29 cellular contexts compared by ENCODE assay signal in genomic region chr10:102865620-102866019, GRCh38. TPM values are rescaled to one million over a fixed set of nuclear protein-coding genes. Genes with fewer than 3 reads are reported as not detected.
"Had no signal": no experiment of that assay in that cellular context is flagged by ENCODE, and none has a peak within 500 bp of the region (broad histone marks: within the 10 kb centered on the region; RNA-seq: fewer than 3 reads in every experiment).

No MANE protein-coding gene starts in this region.

- H3K9me3 Mint-ChIP-seq: immature natural killer cell; mesothelial cell of epicardium; natural killer cell treated with Interleukin-12 subunit alpha and Interleukin-12 subunit beta and Interleukin-15 and Interleukin-18, amount 100 ng/mL, for 72 hours; stimulated activated naive B cell treated with anti-CD40 and anti-IgM and Interleukin-4, amounts not matched to agents 10 μg/mL and 1 μg/mL and 100 μg/mL, for 72 hours had no signal

- H3K27me3 ChIP-seq: right atrium auricular region, right lobe of liver, testis, thyroid gland, transverse colon, upper lobe of left lung, vagina had no signal

- H3K9me3 ChIP-seq: left ventricle myocardium inferior, psoas muscle, right atrium auricular region, right lobe of liver, stomach, testis, thyroid gland, transverse colon, upper lobe of left lung, vagina had no signal

- H3K27ac Mint-ChIP-seq: immature natural killer cell; mesothelial cell of epicardium; naive B cell; natural killer cell treated with Interleukin-12 subunit alpha and Interleukin-12 subunit beta and Interleukin-15 and Interleukin-18, amount 100 ng/mL, for 72 hours; stimulated activated naive B cell treated with anti-CD40 and anti-IgM and Interleukin-4, amounts not matched to agents 10 μg/mL and 1 μg/mL and 100 μg/mL, for 72 hours had no signal

- H3K27ac ChIP-seq: left ventricle myocardium inferior, parathyroid adenoma, psoas muscle, right atrium auricular region, right lobe of liver, stomach, testis, thyroid gland, transverse colon, upper lobe of left lung, vagina had no signal

- DNase-seq: hypothalamus; immature natural killer cell; left ventricle myocardium inferior; mesendoderm; naive B cell; nucleus accumbens; psoas muscle; right lobe of liver; stimulated activated CD4-positive, alpha-beta T cell treated with anti-CD3 and anti-CD28 coated beads, Interleukin-2, amount 100 ng/mL, for 24 hours; stimulated activated CD4-positive, alpha-beta T cell treated with anti-CD3 and anti-CD28 coated beads, Interleukin-4, amount 100 ng/mL, for 1 hour; stimulated activated naive B cell treated with anti-CD40 and anti-IgM and Interleukin-4, amounts not matched to agents 10 μg/mL and 1 μg/mL and 100 μg/mL, for 72 hours; stimulated activated naive CD8-positive, alpha-beta T cell treated with anti-CD3 and anti-CD28 coated beads, Interleukin-15, Interleukin-2, amounts not matched to agents 100 U/mL and 50 U/mL, for 24 hours; stomach; testis; thyroid gland; transverse colon; upper lobe of left lung had no signal

- H2AFZ ChIP-seq: parathyroid adenoma had no signal

- H3K4me2 ChIP-seq: smooth muscle cell had no signal

- ATAC-seq: natural killer cell treated with Interleukin-12 subunit alpha and Interleukin-12 subunit beta and Interleukin-15 and Interleukin-18, amount 100 ng/mL, for 72 hours; psoas muscle; right lobe of liver; stimulated activated naive B cell treated with anti-CD40 and anti-IgM and Interleukin-4, amounts not matched to agents 10 μg/mL and 1 μg/mL and 100 μg/mL, for 72 hours; stimulated activated naive CD8-positive, alpha-beta T cell treated with anti-CD3 and anti-CD28 coated beads, Interleukin-15, Interleukin-2, amounts not matched to agents 100 U/mL and 50 U/mL, for 24 hours had no signal

- H3K4me3 Mint-ChIP-seq: immature natural killer cell; mesothelial cell of epicardium; naive B cell; natural killer cell treated with Interleukin-12 subunit alpha and Interleukin-12 subunit beta and Interleukin-15 and Interleukin-18, amount 100 ng/mL, for 72 hours; stimulated activated naive B cell treated with anti-CD40 and anti-IgM and Interleukin-4, amounts not matched to agents 10 μg/mL and 1 μg/mL and 100 μg/mL, for 72 hours had no signal

- H3K4me3 ChIP-seq: left ventricle myocardium inferior, lung, psoas muscle, right atrium auricular region, right lobe of liver, smooth muscle cell, stomach, testis, thyroid gland, transverse colon, upper lobe of left lung, vagina had no signal

- H3K36me3 ChIP-seq: vagina had no signal

- H3K9ac ChIP-seq: parathyroid adenoma had no signal

RNA-seq across cellular contexts. Expression of gene CYP17A1, which starts 28.4 kb away (rescaled TPM):
- total RNA-seq: kidney epithelial cell; left ventricle myocardium inferior; mononuclear cell; natural killer cell treated with Interleukin-12 subunit alpha and Interleukin-12 subunit beta and Interleukin-15 and Interleukin-18, amount 100 ng/mL, for 72 hours; skeletal muscle tissue; smooth muscle cell; stomach; urinary bladder had no signal
- polyA plus RNA-seq: neural cell, smooth muscle cell, urinary bladder had no signal
